ENCODE assay signal across 10 cellular contexts in genomic region chr16:46828943-46829342, GRCh38. TPM values are rescaled to one million over a fixed set of nuclear protein-coding genes. Genes with fewer than 3 reads are reported as not detected.
A peak's percentile ranks its signal among the peaks of the same experiment; 100 is the strongest.
DNase-seq lines count a peak whose midpoint lies in the region; ATAC-seq and TF ChIP-seq lines count a peak whose summit lies in the region.
"Had no signal": no experiment of that assay in that cellular context is flagged by ENCODE, and none has a peak within 500 bp of the region (broad histone marks: within the 10 kb centered on the region; RNA-seq: fewer than 3 reads in every experiment).

No MANE protein-coding gene starts in this region.

- H3K27me3 ChIP-seq in breast epithelium (no peaks in the 10 kb centered on the region), iPS-18a (ENCODE audit: control insufficient read depth, insufficient read depth, low read length) (no peaks in the 10 kb centered on the region)
- H3K27me3 ChIP-seq: spleen had no signal

- no peaks in the 10 kb centered on the region for H3K9me3 Mint-ChIP-seq in MCF 10A (ENCODE audit: unreplicated experiment)
- H3K9me3 Mint-ChIP-seq in type B pancreatic cell, result no peaks in the 10 kb centered on the region

- peak overlapping the region; percentile 94 for H3K9ac ChIP-seq in iPS-18a (ENCODE audit: low read length)

- H3K36me3 ChIP-seq in breast epithelium (no peaks in the 10 kb centered on the region), iPS-18a (ENCODE audit: control insufficient read depth, low read depth, low read length) (no peaks in the 10 kb centered on the region)

- no TSS peak for BruUV-seq in MCF 10A (replicated peaks; lab: Mats Ljungman, UMichigan)

- no peaks in the 10 kb centered on the region for H3K4me1 ChIP-seq in breast epithelium
- H3K4me1 ChIP-seq in iPS-18a (ENCODE audit: control insufficient read depth, low read depth, low read length), result peaks cover 19% of the 10 kb centered on the region

- H3K4me3 ChIP-seq in breast epithelium, result no peak overlapping the region
- H3K4me3 ChIP-seq in WI38 (ENCODE audit: low read depth, low read length), result peak overlapping the region; percentile 75
- peak overlapping the region; percentile 98 for H3K4me3 ChIP-seq in iPS-18a (ENCODE audit: low read length)

- no peak overlapping the region for H3K27ac ChIP-seq in breast epithelium
- H3K27ac ChIP-seq in iPS-18a (ENCODE audit: low read length), result no peak overlapping the region

- H3K4me1 Mint-ChIP-seq in MCF 10A (ENCODE audit: insufficient read depth, unreplicated experiment) (peaks cover 24% of the 10 kb centered on the region), type B pancreatic cell (ENCODE audit: unreplicated experiment) (peaks cover 18% of the 10 kb centered on the region)

- TF ChIP-seq POLR2A in breast epithelium (IDR thresholded peaks at IDR 0.05), result no peak

- no peak for ATAC-seq in HG03045 (IDR thresholded peaks at IDR 0.05; ENCODE audit: unreplicated experiment)

- H3K4me3 Mint-ChIP-seq in MCF 10A (ENCODE audit: unreplicated experiment) (peak overlapping the region; percentile 85), type B pancreatic cell (peak overlapping the region; percentile 98)

- H3K36me3 Mint-ChIP-seq in MCF 10A (ENCODE audit: insufficient read depth, unreplicated experiment) (peaks cover 1% of the 10 kb centered on the region), type B pancreatic cell (no peaks in the 10 kb centered on the region)

- CTCF ChIA-PET in MCF 10A (lab: Yijun Ruan, JAX), result interaction anchor here (1.0 to 1.2 kb wide), 2 partner anchors 28 to 145 kb away, joined by 3 read pairs; no protein-coding TSS in a partner anchor

- DNase-seq in MCF 10A (ENCODE audit: unreplicated experiment) (no peak), breast epithelium (ENCODE audit: low spot score in 2 of 2) (no peak), type B pancreatic cell (ENCODE audit: extremely low spot score, unreplicated experiment) (no peak), NCI-H146 treated with DMSO at 0.1 percent for 48 hours (lab: John Stamatoyannopoulos, UW; ENCODE audit: unreplicated experiment) (no peak)
- no peak for DNase-seq in stimulated activated naive CD4-positive, alpha-beta T cell (lab: John Stamatoyannopoulos, UW)
- DNase-seq: spleen, T1000 had no signal

- H3K27ac Mint-ChIP-seq in MCF 10A (ENCODE audit: low read depth, unreplicated experiment), result peak overlapping the region; percentile 83
- peak overlapping the region; percentile 91 for H3K27ac Mint-ChIP-seq in type B pancreatic cell

- no peaks in the 10 kb centered on the region for H3K9me3 ChIP-seq in breast epithelium
- H3K9me3 ChIP-seq in iPS-18a (ENCODE audit: control insufficient read depth, low read depth, low read length), result no peaks in the 10 kb centered on the region
- H3K9me3 ChIP-seq: spleen had no signal

- TF ChIP-seq CTCF in MCF 10A (IDR thresholded peaks at IDR 0.05; ENCODE audit: unreplicated experiment), result no peak
- no peak for TF ChIP-seq CTCF in breast epithelium (IDR thresholded peaks at IDR 0.05)
- TF ChIP-seq CTCF in WI38 (IDR thresholded peaks at IDR 0.05; ENCODE audit: low read depth, low read length), result no peak
- TF ChIP-seq CTCF in type B pancreatic cell (conservative IDR thresholded peaks at IDR 0.05), result no peak

- POLR2A ChIA-PET in MCF 10A (lab: Yijun Ruan, JAX), result interaction anchor here (0.9 to 2.6 kb wide), 15 partner anchors 9 to 313 kb away, joined by 3 to 9 read pairs (median 4); partner anchors contain the start of genes DNAJA2 and GPT2

- intact Hi-C loops in MCF 10A (cut with micrococcal nuclease), result no loop called here
- intact Hi-C loops in breast epithelium (cut with DNase I; ENCODE audit: low total_unique reads), result no loop called here

- no peaks in the 10 kb centered on the region for H3K27me3 Mint-ChIP-seq in MCF 10A (ENCODE audit: insufficient read depth, unreplicated experiment)
- peaks cover 4% of the 10 kb centered on the region for H3K27me3 Mint-ChIP-seq in type B pancreatic cell

RNA-seq across cellular contexts. Expression of gene C16orf87, which starts 2.0 kb away (rescaled TPM):
- total RNA-seq in MCF 10A (2022) (11.5 and 13.5 TPM in 2 replicates), breast epithelium (1 to 10 TPM; 3.6 to 7.6 (median 5.9) TPM), type B pancreatic cell (ENCODE audit: low replicate concordance) (11.5 and 14.3 TPM in 2 replicates)

RNA-seq across cellular contexts. Expression of gene GPT2, which starts 55.2 kb away (rescaled TPM):
- total RNA-seq in MCF 10A (2022) (44.7 and 60.6 TPM in 2 replicates), breast epithelium (10 to 100 TPM; 17.4 to 56.2 (median 21.7) TPM), type B pancreatic cell (ENCODE audit: low replicate concordance) (28.6 and 47.8 TPM in 2 replicates)

Comparison
In these comparisons a context has a peak if more than half of its experiments do, and no peak if none do; other contexts are left out.
1. H3K4me3 ChIP-seq: peak in WI38 (single experiment) and iPS-18a (single experiment); none in breast epithelium (0 of 3).